In the genomic region with DNA sequence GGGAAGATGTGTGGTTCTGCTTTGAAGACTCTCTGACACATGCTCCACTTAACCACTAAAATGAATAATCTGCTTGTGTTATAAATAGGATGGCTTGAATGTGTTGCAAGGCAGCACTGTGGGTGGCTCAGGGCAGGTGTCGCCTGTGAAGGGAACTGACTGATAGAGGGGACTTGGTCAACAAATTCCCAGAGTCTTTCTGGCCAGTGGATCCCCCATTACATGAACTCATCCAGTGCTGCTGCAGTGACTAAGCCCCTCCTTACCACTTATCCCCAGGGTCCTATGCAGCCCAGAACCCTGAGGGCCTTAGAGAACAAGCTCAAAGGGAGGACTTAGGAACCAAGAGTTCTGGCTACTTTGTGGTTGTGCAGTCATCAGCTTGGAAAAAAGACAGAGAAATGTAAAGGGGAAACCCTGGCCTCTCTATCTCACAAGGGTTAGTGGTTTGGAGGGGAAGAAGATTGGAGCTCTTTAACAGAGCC, we compare ENCODE assay signal across 11 cellular contexts.
DNase-seq lines count a peak whose midpoint lies in the region; ATAC-seq and TF ChIP-seq lines count a peak whose summit lies in the region.
"Had no signal": no experiment of that assay in that cellular context is flagged by ENCODE, and none has a peak within 500 bp of the region (broad histone marks: within the 10 kb centered on the region; RNA-seq: fewer than 3 reads in every experiment).

No MANE protein-coding gene starts in this region.

- H3K9me3 Mint-ChIP-seq in chondrocyte (ENCODE audit: low read depth): no peaks in the 10 kb centered on the region

- H3K36me3 Mint-ChIP-seq in chondrocyte (ENCODE audit: low read depth): no peaks in the 10 kb centered on the region

- H3K27ac Mint-ChIP-seq in chondrocyte (ENCODE audit: unreplicated experiment): peak overlapping the region; percentile 87

- peaks cover 23% of the 10 kb centered on the region for H3K4me1 Mint-ChIP-seq in chondrocyte (ENCODE audit: low read depth)

- DNase-seq in AG20443 (ENCODE audit: low spot score) (peak; percentile 25), LHCN-M2 (ENCODE audit: low read depth) (peak; percentile 78), chondrocyte (ENCODE audit: low spot score) (no peak), pons (ENCODE audit: low spot score) (no peak)
- DNase-seq: DND-41, esophagus squamous epithelium, NCI-H510A had no signal

- TF ChIP-seq CTCF in chondrocyte (IDR thresholded peaks at IDR 0.05): no peak

- no peaks in the 10 kb centered on the region for H3K27me3 Mint-ChIP-seq in chondrocyte (ENCODE audit: low read depth)

- ATAC-seq in GM19043 (IDR thresholded peaks at IDR 0.05; ENCODE audit: low read depth, unreplicated experiment): peak; percentile 30
- ATAC-seq in HG03439 (IDR thresholded peaks at IDR 0.05; ENCODE audit: unreplicated experiment): no peak
- no peak for ATAC-seq in HG02970 (IDR thresholded peaks at IDR 0.05; ENCODE audit: low FRiP score, unreplicated experiment)
- no peak for ATAC-seq in HG03432 (IDR thresholded peaks at IDR 0.05; ENCODE audit: unreplicated experiment)

- no peak overlapping the region for H3K4me3 Mint-ChIP-seq in chondrocyte (ENCODE audit: unreplicated experiment)

Comparison
In these comparisons a context has a peak if more than half of its experiments do, and no peak if none do; other contexts are left out.
1. DNase-seq: peak in AG20443 (single experiment) and LHCN-M2 (single experiment); none in chondrocyte (single experiment) and pons (single experiment).